Comparison of ENCODE assay signal across 28 cellular contexts in the genomic region with DNA sequence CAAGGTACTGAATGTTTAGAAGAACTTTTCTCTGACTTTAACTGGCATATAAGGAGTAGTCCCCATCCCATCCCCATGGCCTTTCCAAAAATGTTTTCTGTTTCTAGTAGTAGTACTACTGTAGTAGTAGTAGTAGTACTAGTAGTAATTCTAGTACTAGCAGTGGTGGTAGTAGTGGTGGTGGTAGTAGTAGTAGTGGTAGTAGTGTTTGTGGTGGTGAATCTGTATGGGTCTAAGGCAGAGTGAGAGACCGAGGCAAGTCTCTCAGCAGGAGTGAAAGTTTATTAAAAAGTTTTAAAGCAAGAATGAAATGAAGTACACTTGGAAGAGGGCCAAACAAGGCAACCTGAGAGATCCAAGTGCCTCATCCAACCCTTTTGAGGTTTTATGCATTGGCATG. TPM values are rescaled to one million over a fixed set of nuclear protein-coding genes. Genes with fewer than 3 reads are reported as not detected.
"Had no signal": no experiment of that assay in that cellular context is flagged by ENCODE, and none has a peak within 500 bp of the region (broad histone marks: within the 10 kb centered on the region; RNA-seq: fewer than 3 reads in every experiment).

No MANE protein-coding gene starts in this region.

- H3K4me3 Mint-ChIP-seq: dendritic cell treated with granulocyte-macrophage colony-stimulating factor and Interleukin-4, amounts not matched to agents 40 ng/mL and 50 ng/mL, for 4 days; effector memory CD8-positive, alpha-beta T cell; immature natural killer cell; memory B cell; natural killer cell treated with Interleukin-12 subunit alpha and Interleukin-12 subunit beta and Interleukin-15 and Interleukin-18, amount 100 ng/mL, for 72 hours; neural progenitor cell had no signal

- H3K36me3 ChIP-seq: neural progenitor cell had no signal

- H3K4me2 ChIP-seq: neural progenitor cell had no signal

- H3K27me3 Mint-ChIP-seq: dendritic cell treated with granulocyte-macrophage colony-stimulating factor and Interleukin-4, amounts not matched to agents 40 ng/mL and 50 ng/mL, for 4 days; effector memory CD8-positive, alpha-beta T cell; memory B cell; progenitor cell of endocrine pancreas had no signal

- H3K4me3 ChIP-seq: esophagus muscularis mucosa, gastrocnemius medialis, left ventricle myocardium inferior, lower lobe of right lung, neural progenitor cell, pancreas, stomach, thoracic aorta, transverse colon had no signal

- H3K27ac Mint-ChIP-seq: dendritic cell treated with granulocyte-macrophage colony-stimulating factor and Interleukin-4, amounts not matched to agents 40 ng/mL and 50 ng/mL, for 4 days; effector memory CD8-positive, alpha-beta T cell; immature natural killer cell; memory B cell; natural killer cell treated with Interleukin-12 subunit alpha and Interleukin-12 subunit beta and Interleukin-15 and Interleukin-18, amount 100 ng/mL, for 72 hours; neural progenitor cell; progenitor cell of endocrine pancreas had no signal

- H3K27ac ChIP-seq: epithelial cell of prostate, esophagus muscularis mucosa, left ventricle myocardium inferior, lower lobe of right lung, neural progenitor cell, pancreas, stomach, thoracic aorta, transverse colon had no signal

- H3K9ac ChIP-seq: neural progenitor cell had no signal

- H3K4me1 Mint-ChIP-seq: immature natural killer cell, memory B cell, neural progenitor cell had no signal

- ATAC-seq: effector memory CD8-positive, alpha-beta T cell; gastrocnemius medialis; left cardiac atrium; lower lobe of right lung; natural killer cell treated with Interleukin-12 subunit alpha and Interleukin-12 subunit beta and Interleukin-15 and Interleukin-18, amount 100 ng/mL, for 72 hours; pancreas; right cardiac atrium had no signal

- H3K4me1 ChIP-seq: left ventricle myocardium inferior, lower lobe of right lung, neural progenitor cell had no signal

- H2AFZ ChIP-seq: neural progenitor cell had no signal

- FAIRE-seq: colon, kidney, pancreas, small intestine had no signal

- H3K9me3 ChIP-seq: gastrocnemius medialis, pancreas, transverse colon had no signal

- DNase-seq: effector memory CD8-positive, alpha-beta T cell; gastrocnemius medialis; glutamatergic neuron; immature natural killer cell; kidney; left cardiac atrium; left ventricle myocardium inferior; lower lobe of right lung; midbrain; occipital lobe; pancreas; right cardiac atrium; small intestine; stimulated activated CD4-positive, alpha-beta T cell treated with anti-CD3 and anti-CD28 coated beads, Interleukin-12 subunit alpha, Interleukin-12 subunit beta, amount 100 ng/mL, for 4 hours; stomach; substantia nigra; transverse colon had no signal

- H3K27me3 ChIP-seq: esophagus muscularis mucosa, gastrocnemius medialis, neural progenitor cell, pancreas, stomach, transverse colon had no signal

RNA-seq across cellular contexts. Expression of gene FOXN4, which starts 58.6 kb away (rescaled TPM):
- total RNA-seq: esophagus muscularis mucosa; fibroblast of villous mesenchyme; gastrocnemius medialis; kidney; left cardiac atrium; left ventricle myocardium inferior; lower lobe of right lung; natural killer cell treated with Interleukin-12 subunit alpha and Interleukin-12 subunit beta and Interleukin-15 and Interleukin-18, amount 100 ng/mL, for 72 hours; pancreas; right cardiac atrium; stomach; thoracic aorta; transverse colon; ureter had no signal
- polyA plus RNA-seq: immature natural killer cell, right cardiac atrium, small intestine, stomach had no signal
